24 cellular contexts compared by ENCODE assay signal in genomic region chr13:33316890-33317289, GRCh38. TPM values are rescaled to one million over a fixed set of nuclear protein-coding genes. Genes with fewer than 3 reads are reported as not detected.
"Had no signal": no experiment of that assay in that cellular context is flagged by ENCODE, and none has a peak within 500 bp of the region (broad histone marks: within the 10 kb centered on the region; RNA-seq: fewer than 3 reads in every experiment).

No MANE protein-coding gene starts in this region.

- H3K4me2 ChIP-seq: hepatocyte had no signal

- H3K27ac ChIP-seq: coronary artery, esophagus muscularis mucosa, foreskin keratinocyte, gastroesophageal sphincter, heart left ventricle, hepatocyte, left ventricle myocardium inferior, lower lobe of right lung, pancreas, right lobe of liver, thoracic aorta, tibial nerve, upper lobe of right lung, uterus had no signal

- H3K79me2 ChIP-seq: hepatocyte had no signal

- DNase-seq: dermis blood vessel endothelial cell; effector memory CD4-positive, alpha-beta T cell; heart left ventricle; kidney; left colon; left ventricle myocardium inferior; lower lobe of right lung; natural killer cell; pancreas; retina; right lobe of liver; small intestine; stimulated activated CD4-positive, alpha-beta T cell treated with anti-CD3 and anti-CD28 coated beads, Interleukin-15, amount 100 ng/mL, for 24 hours; stimulated activated CD4-positive, alpha-beta T cell treated with anti-CD3 and anti-CD28 coated beads, Interleukin-2, amount 100 ng/mL, for 48 hours; stimulated activated naive B cell treated with anti-CD40 and anti-IgM and Interleukin-4, amounts not matched to agents 10 μg/mL and 1 μg/mL and 100 μg/mL, for 72 hours; upper lobe of right lung; uterus had no signal

- H3K36me3 ChIP-seq: esophagus muscularis mucosa, gastroesophageal sphincter, heart left ventricle, left ventricle myocardium inferior, lower lobe of right lung, pancreas, right lobe of liver, thoracic aorta, tibial nerve, upper lobe of right lung, uterus had no signal

- H3K27me3 ChIP-seq: esophagus muscularis mucosa, foreskin keratinocyte, gastroesophageal sphincter, heart left ventricle, hepatocyte, pancreas, right lobe of liver, tibial nerve, upper lobe of right lung, uterus had no signal

- H3K4me1 ChIP-seq: pancreas, right lobe of liver, uterus had no signal

- H3K4me3 ChIP-seq: coronary artery, esophagus muscularis mucosa, gastroesophageal sphincter, heart left ventricle, hepatocyte, left ventricle myocardium inferior, lower lobe of right lung, pancreas, right lobe of liver, thoracic aorta, tibial nerve, upper lobe of right lung, uterus had no signal

RNA-seq across cellular contexts. Expression of gene STARD13, which starts 31.3 kb away (rescaled TPM):
- total RNA-seq: natural killer cell had no signal
